ENCODE assay signal across 8 cellular contexts in genomic region chr17:65794572-65794971, GRCh38.
A peak's percentile ranks its signal among the peaks of the same experiment; 100 is the strongest.
DNase-seq lines count a peak whose midpoint lies in the region; ATAC-seq and TF ChIP-seq lines count a peak whose summit lies in the region.

No MANE protein-coding gene starts in this region.

- no peaks in the 10 kb centered on the region for H3K4me1 ChIP-seq in prostate gland (replicated peaks)

- ATAC-seq in HG03457 (IDR thresholded peaks at IDR 0.05; ENCODE audit: unreplicated experiment) (no peak), sciatic nerve (no peak)

- H3K4me3 ChIP-seq in AG10803 (ENCODE audit: low read length) (no peak overlapping the region), H7 (ENCODE audit: insufficient read depth, low read depth, low read length) (no peak overlapping the region), kidney epithelial cell (ENCODE audit: low read depth, low read length) (no peak overlapping the region), prostate gland (no peak overlapping the region)

- H3K27ac ChIP-seq in prostate gland: no peak overlapping the region

- H3K27me3 ChIP-seq in H7 (ENCODE audit: control insufficient read depth, insufficient read depth, low read length) (no peaks in the 10 kb centered on the region), kidney epithelial cell (ENCODE audit: control insufficient read depth, insufficient read depth, low read length) (no peaks in the 10 kb centered on the region), prostate gland (replicated peaks; ENCODE audit: insufficient read depth) (no peaks in the 10 kb centered on the region)

- 68% methylated on average over 5 of the region's 5 CpGs for WGBS in prostate gland

- in situ Hi-C loops in SK-MEL-5 (cut with HindIII; ENCODE audit: low pct_unique_long_range_greater_than_20kb, low sequenced_read_pairs): no loop called here

- no peaks in the 10 kb centered on the region for H3K9me3 ChIP-seq in prostate gland

- DNase-seq in AG10803 (ENCODE audit: low read depth) (peak; percentile 11), H7 (peak; percentile 30), SK-MEL-5 (ENCODE audit: low read depth, low spot score) (peak; percentile 82), kidney epithelial cell (ENCODE audit: low read depth) (no peak), prostate gland (ENCODE audit: low spot score) (no peak), superior temporal gyrus (ENCODE audit: extremely low spot score) (no peak), sciatic nerve (ENCODE audit: low spot score) (no peak)

- no peaks in the 10 kb centered on the region for H3K36me3 ChIP-seq in H7 (replicated peaks; ENCODE audit: control insufficient read depth, insufficient read depth, low read length)
- no peaks in the 10 kb centered on the region for H3K36me3 ChIP-seq in kidney epithelial cell (ENCODE audit: control insufficient read depth, insufficient read depth, low read length)
- H3K36me3 ChIP-seq in prostate gland: no peaks in the 10 kb centered on the region

- intact Hi-C loops in prostate gland (cut with DNase I) (loop anchor here (10.0 kb wide), 1 partner anchor 340 kb away; no protein-coding TSS in a partner anchor), sciatic nerve (cut with DNase I) (no loop called here)

- TF ChIP-seq CTCF in AG10803 (conservative IDR thresholded peaks at IDR 0.05; ENCODE audit: low read length): peak; percentile 60
- TF ChIP-seq CTCF in kidney epithelial cell (IDR thresholded peaks at IDR 0.05; ENCODE audit: insufficient read depth, low read length, poor library complexity, severe bottlenecking): peak; percentile 54
- peak in 2 of 4 experiments; percentile 38 to 54 for TF ChIP-seq CTCF in prostate gland (IDR thresholded peaks at IDR 0.05)

- no peak for TF ChIP-seq POLR2A in prostate gland (IDR thresholded peaks at IDR 0.05)

Comparison
In these comparisons a context has a peak if more than half of its experiments do, and no peak if none do; other contexts are left out.
1. DNase-seq: peak in AG10803 (single experiment), H7 (single experiment) and SK-MEL-5 (single experiment); none in kidney epithelial cell (single experiment), prostate gland (single experiment), superior temporal gyrus (single experiment) and sciatic nerve (single experiment).